9 cellular contexts compared by ENCODE assay signal in genomic region chr10:93594518-93594917, GRCh38. TPM values are rescaled to one million over a fixed set of nuclear protein-coding genes. Genes with fewer than 3 reads are reported as not detected.
"Had no signal": no experiment of that assay in that cellular context is flagged by ENCODE, and none has a peak within 500 bp of the region (broad histone marks: within the 10 kb centered on the region; RNA-seq: fewer than 3 reads in every experiment).

No MANE protein-coding gene starts in this region.

- H3K4me1 Mint-ChIP-seq: IgD-negative memory B cell had no signal

- H3K27ac Mint-ChIP-seq: IgD-negative memory B cell had no signal

- ATAC-seq: K562 had no signal

- DNase-seq: IMR-90, KBM-7, KG1 had no signal

- H3K4me3 ChIP-seq: K562 had no signal

- FAIRE-seq: HTR-8/SVneo, K562 had no signal

- H3K4me3 Mint-ChIP-seq: IgD-negative memory B cell had no signal

- H3K36me3 Mint-ChIP-seq: IgD-negative memory B cell had no signal

- H3K9me3 Mint-ChIP-seq: IgD-negative memory B cell had no signal

- H3K27ac ChIP-seq: HL-60 had no signal

RNA-seq across cellular contexts. Expression of gene RBP4, which starts 6.5 kb away (rescaled TPM):
- total RNA-seq: IMR-90 had no signal
- polyA plus RNA-seq: IgD-negative memory B cell, IMR-90, K562 had no signal

RNA-seq across cellular contexts. Expression of gene PDE6C, which starts 17.8 kb away (rescaled TPM):
- total RNA-seq: HT-29, HT1080, IMR-90, K562 had no signal
- polyA plus RNA-seq: IgD-negative memory B cell, IMR-90, K562 had no signal

RNA-seq across cellular contexts. Expression of gene FFAR4, which starts 28.1 kb away (rescaled TPM):
- total RNA-seq: HT1080, IMR-90, K562 had no signal
- polyA plus RNA-seq: IgD-negative memory B cell, IMR-90, K562 had no signal
